ENCODE assay signal across 27 cellular contexts in the genomic region with DNA sequence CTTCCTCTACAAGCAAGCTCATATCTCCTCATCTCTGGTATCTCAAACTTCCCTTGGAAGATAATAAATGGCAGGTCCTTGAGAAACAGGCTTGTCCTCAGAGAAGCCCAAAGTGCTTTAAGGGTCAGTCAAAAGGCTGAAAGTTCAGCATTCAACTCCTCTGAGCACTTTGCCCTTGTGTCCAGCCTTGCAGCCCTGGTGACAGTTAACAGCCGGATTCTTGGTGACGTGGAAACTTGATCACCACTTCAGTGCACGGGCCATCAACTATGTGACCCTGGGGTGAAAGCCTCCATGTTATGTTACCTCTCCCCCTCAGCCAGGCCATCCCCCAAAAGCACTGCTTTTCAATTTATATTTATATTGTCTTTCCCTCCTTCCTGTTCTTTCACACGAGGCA.
"Had no signal": no experiment of that assay in that cellular context is flagged by ENCODE, and none has a peak within 500 bp of the region (broad histone marks: within the 10 kb centered on the region; RNA-seq: fewer than 3 reads in every experiment).

No MANE protein-coding gene starts in this region.

- ATAC-seq: activated CD8-positive, alpha-beta memory T cell treated with anti-CD3 and anti-CD28 coated beads, Interleukin-2, amount 10 ng/mL, durations not matched to agents 7 days and 5 days; activated naive CD4-positive, alpha-beta T cell treated with anti-CD3 and anti-CD28 coated beads, Interleukin-2, amount 50 U/mL, for 72 hours; activated naive CD8-positive, alpha-beta T cell treated with anti-CD3 and anti-CD28 coated beads, Interleukin-2, amount 50 U/mL, for 24 hours; body of pancreas; WTC11 had no signal

- H3K27me3 ChIP-seq: ascending aorta, body of pancreas, SJCRH30 had no signal

- H3K4me3 ChIP-seq: ascending aorta, body of pancreas, SJCRH30 had no signal

- H3K9me3 Mint-ChIP-seq: activated naive CD4-positive, alpha-beta T cell treated with anti-CD3 and anti-CD28 coated beads, Interleukin-2, amount 50 U/mL, for 72 hours; activated naive CD8-positive, alpha-beta T cell treated with anti-CD3 and anti-CD28 coated beads, Interleukin-2, amount 50 U/mL, for 24 hours; activated T-cell treated with anti-CD3 and anti-CD28 coated beads, Interleukin-2, amount 50 U/mL, for 24 hours had no signal

- H3K9me2 ChIP-seq: SK-N-SH had no signal

- H3K4me2 ChIP-seq: KMS-11, SK-N-SH had no signal

- H3K4me3 Mint-ChIP-seq: activated CD4-positive, alpha-beta T cell treated with anti-CD3 and anti-CD28 coated beads, Interleukin-2, amount 10 ng/mL, durations not matched to agents 24 days and 14 days; activated CD8-positive, alpha-beta memory T cell treated with anti-CD3 and anti-CD28 coated beads, Interleukin-2, amount 10 ng/mL, durations not matched to agents 7 days and 5 days; activated naive CD8-positive, alpha-beta T cell treated with anti-CD3 and anti-CD28 coated beads, Interleukin-2, amount 50 U/mL, for 24 hours; activated T-cell treated with anti-CD3 and anti-CD28 coated beads, Interleukin-2, amount 50 U/mL, for 24 hours; WTC11 had no signal

- H3K4me1 ChIP-seq: ascending aorta, body of pancreas, SJCRH30 had no signal

- H3K9ac ChIP-seq: KMS-11, SK-N-SH had no signal

- H3K36me3 Mint-ChIP-seq: activated CD8-positive, alpha-beta memory T cell treated with anti-CD3 and anti-CD28 coated beads, Interleukin-2, amount 10 ng/mL, durations not matched to agents 7 days and 5 days; activated naive CD4-positive, alpha-beta T cell treated with anti-CD3 and anti-CD28 coated beads, Interleukin-2, amount 50 U/mL, for 72 hours had no signal

- H3K27ac Mint-ChIP-seq: activated CD4-positive, alpha-beta T cell treated with anti-CD3 and anti-CD28 coated beads, Interleukin-2, amount 10 ng/mL, durations not matched to agents 24 days and 14 days; activated CD8-positive, alpha-beta memory T cell treated with anti-CD3 and anti-CD28 coated beads, Interleukin-2, amount 10 ng/mL, durations not matched to agents 7 days and 5 days; activated naive CD4-positive, alpha-beta T cell treated with anti-CD3 and anti-CD28 coated beads, Interleukin-2, amount 50 U/mL, for 72 hours; activated naive CD8-positive, alpha-beta T cell treated with anti-CD3 and anti-CD28 coated beads, Interleukin-2, amount 50 U/mL, for 24 hours; activated T-cell treated with anti-CD3 and anti-CD28 coated beads, Interleukin-2, amount 50 U/mL, for 24 hours; WTC11 had no signal

- H3K9me3 ChIP-seq: ascending aorta, body of pancreas, SJCRH30, SK-N-SH had no signal

- DNase-seq: activated CD4-positive, alpha-beta T cell treated with anti-CD3 and anti-CD28 coated beads, Interleukin-2, amount 10 ng/mL, durations not matched to agents 24 days and 14 days; activated CD4-positive, alpha-beta T cell treated with anti-CD3 and anti-CD28 coated beads, Interleukin-2, amount 50 U/mL, for 48 hours; activated CD4-positive, CD25-positive, alpha-beta regulatory T cell treated with anti-CD3 and anti-CD28 coated beads, Interleukin-2, amount 50 U/mL, for 72 hours; activated CD8-positive, alpha-beta memory T cell treated with anti-CD3 and anti-CD28 coated beads, Interleukin-2, amount 10 ng/mL, durations not matched to agents 7 days and 5 days; activated effector memory CD4-positive, alpha-beta T cell treated with anti-CD3 and anti-CD28 coated beads, Interleukin-2, amount 50 U/mL, for 16 hours; activated naive CD4-positive, alpha-beta T cell treated with Interleukin-2 at 50 U/mL for 16 hours; activated naive CD8-positive, alpha-beta T cell treated with anti-CD3 and anti-CD28 coated beads, Interleukin-2, amount 50 U/mL, for 24 hours; activated T-cell treated with anti-CD3 and anti-CD28 coated beads, Interleukin-2, amount 50 U/mL, for 24 hours; amniotic stem cell; body of pancreas; MV-4-11; NCI-H1092 treated with DMSO at 0.1 percent for 48 hours; NCI-H1417 treated with DMSO at 0.1 percent for 48 hours; NCI-H1694 treated with DMSO at 0.1 percent for 48 hours; NCI-H2029 treated with DMSO at 0.1 percent for 48 hours; NCI-H345; NCI-H510A; NCI-H526 treated with DMSO at 0.1 percent for 48 hours; NCI-H82; SJCRH30; SK-N-SH; T-helper 1 cell had no signal

- FAIRE-seq: bronchial epithelial cell had no signal

- H3K36me3 ChIP-seq: ascending aorta, SJCRH30 had no signal

- H3K4me1 Mint-ChIP-seq: activated CD4-positive, alpha-beta T cell treated with anti-CD3 and anti-CD28 coated beads, Interleukin-2, amount 10 ng/mL, durations not matched to agents 24 days and 14 days; activated CD8-positive, alpha-beta memory T cell treated with anti-CD3 and anti-CD28 coated beads, Interleukin-2, amount 10 ng/mL, durations not matched to agents 7 days and 5 days; activated naive CD8-positive, alpha-beta T cell treated with anti-CD3 and anti-CD28 coated beads, Interleukin-2, amount 50 U/mL, for 24 hours had no signal

- H3K27ac ChIP-seq: ascending aorta, body of pancreas, KMS-11, SJCRH30 had no signal
